In genomic region chr1:31374511-31375196, GRCh38 we compare ENCODE assay signal across 11 cellular contexts. TPM values are rescaled to one million over a fixed set of nuclear protein-coding genes. Genes with fewer than 3 reads are reported as not detected.
A peak's percentile ranks its signal among the peaks of the same experiment; 100 is the strongest.
DNase-seq lines count a peak whose midpoint lies in the region; ATAC-seq and TF ChIP-seq lines count a peak whose summit lies in the region.
"Had no signal": no experiment of that assay in that cellular context is flagged by ENCODE, and none has a peak within 500 bp of the region (broad histone marks: within the 10 kb centered on the region; RNA-seq: fewer than 3 reads in every experiment).

No MANE protein-coding gene starts in this region.

- no peak overlapping the region for H3K4ac ChIP-seq in IMR-90 (ENCODE audit: low read depth, low read length)

- peaks cover 7% of the 10 kb centered on the region for H3K9me1 ChIP-seq in IMR-90 (ENCODE audit: insufficient read depth, low read length)

- no peak overlapping the region for H2BK5ac ChIP-seq in IMR-90 (ENCODE audit: low read depth, low read length, poor library complexity, severe bottlenecking)

- H3K79me1 ChIP-seq in IMR-90 (ENCODE audit: low read depth in 1 of 2, low read length in 2 of 2) = no peaks in the 10 kb centered on the region

- no TSS peak for BruUV-seq in IMR-90 (replicated peaks; lab: Mats Ljungman, UMichigan)

- H3K36me3 ChIP-seq in IMR-90 (ENCODE audit: control insufficient read depth, insufficient read depth, low read length) (no peaks in the 10 kb centered on the region), body of pancreas (replicated peaks in 1 of 2; ENCODE audit: insufficient read depth in 1 of 2, low read depth in 2 of 2) (no peaks in the 10 kb centered on the region), stomach (no peaks in the 10 kb centered on the region)

- TF ChIP-seq EP300 in stomach (IDR thresholded peaks at IDR 0.05) = no peak

- no peak overlapping the region for H2BK20ac ChIP-seq in IMR-90 (ENCODE audit: low read depth, low read length)

- no peaks in the 10 kb centered on the region for H4K20me1 ChIP-seq in IMR-90 (ENCODE audit: insufficient read depth, low read length)

- DNase-seq in IMR-90 = peak; percentile 67
- DNase-seq in body of pancreas = peak; percentile 49 to 77 (median 60)
- peak; percentile 40 for DNase-seq in islet precursor cell
- DNase-seq in stomach = peak; percentile 61
- DNase-seq in dermis blood vessel endothelial cell = no peak
- no peak for DNase-seq in NCI-H2171 (lab: John Stamatoyannopoulos, UW)
- DNase-seq: naive B cell, NCI-H2029, SW 1271 had no signal

- H3K27ac ChIP-seq in IMR-90 (ENCODE audit: insufficient read depth, low read length) = no peak overlapping the region
- peak overlapping the region in 3 of 4 donors; percentile 74 to 76 (median 76) for H3K27ac ChIP-seq in body of pancreas
- peak overlapping the region in 4 of 5 donors; percentile 74 to 86 (median 80) for H3K27ac ChIP-seq in stomach

- H2AFZ ChIP-seq in IMR-90 (replicated peaks; ENCODE audit: low read length, poor library complexity) = no peak overlapping the region

- no peak overlapping the region for H4K8ac ChIP-seq in IMR-90 (ENCODE audit: low read depth in 2 of 2, low read length in 2 of 2)

- no peak overlapping the region for H3K9ac ChIP-seq in IMR-90 (ENCODE audit: low read depth, low read length)

- no peak overlapping the region for H4K91ac ChIP-seq in IMR-90 (ENCODE audit: insufficient read depth, low read depth, low read length)

- intact Hi-C loops in IMR-90 (cut with micrococcal nuclease) = no loop called here
- intact Hi-C loops in body of pancreas (cut with DNase I) = no loop called here
- intact Hi-C loops in stomach (cut with DNase I; ENCODE audit: low total_unique reads) = no loop called here

- 60% methylated on average over 1 of the region's 7 CpGs; no CpG with 5 or more reads in 1 of the 2 experiments for WGBS in IMR-90 (ENCODE audit: extremely low coverage in 2 of 2, insufficient read length in 1 of 2), 2 experiments
- WGBS in body of pancreas, 2 donors = 59 to 74% methylated on average over 4 to 7 of the region's 7 CpGs
- 71 to 88% (median 80%) methylated on average over 5 to 7 of the region's 7 CpGs for WGBS in stomach, 5 donors

- H2BK120ac ChIP-seq in IMR-90 (ENCODE audit: low read depth, low read length) = no peak overlapping the region

- H3K18ac ChIP-seq in IMR-90 (ENCODE audit: low read depth, low read length) = no peak overlapping the region

- dilution Hi-C loops in IMR-90 (cut with HindIII; ENCODE audit: low sequenced_read_pairs, unreplicated experiment) = no loop called here

- TF ChIP-seq POLR2A in IMR-90 (IDR thresholded peaks at IDR 0.05; ENCODE audit: low read depth, low read length) = no peak
- TF ChIP-seq POLR2A in body of pancreas (IDR thresholded peaks at IDR 0.05) = no peak
- TF ChIP-seq POLR2A in stomach (IDR thresholded peaks at IDR 0.05) = no peak

- in situ Hi-C loops in IMR-90 (cut with MboI; ENCODE audit: low sequenced_read_pairs) = no loop called here

- TF ChIP-seq RAD21 in IMR-90 (IDR thresholded peaks at IDR 0.05; ENCODE audit: low read length) = no peak

- peak overlapping the region; percentile 60 for H2AK9ac ChIP-seq in IMR-90 (replicated peaks; ENCODE audit: low read depth, low read length, poor library complexity)

- no peak overlapping the region for H3K14ac ChIP-seq in IMR-90 (replicated peaks; ENCODE audit: low read depth, low read length)

- POLR2A ChIA-PET in IMR-90 (lab: Charles Lee; ENCODE audit: unreplicated experiment) = interaction anchor here (0.6 kb wide), 1 partner anchor 162 kb away, joined by 4 read pairs; no protein-coding TSS in a partner anchor

- CTCF ChIA-PET in IMR-90 (lab: Yijun Ruan, JAX) = no interaction called here

- H3K4me1 ChIP-seq in IMR-90 (ENCODE audit: control insufficient read depth, insufficient read depth, low read length) = peaks cover 7% of the 10 kb centered on the region
- H3K4me1 ChIP-seq in body of pancreas = peaks cover 36% of the 10 kb centered on the region
- peaks cover 19 to 52% (median 34%) of the 10 kb centered on the region in 4 donors for H3K4me1 ChIP-seq in stomach

- no peak overlapping the region for H3K4me3 ChIP-seq in IMR-90 (ENCODE audit: insufficient read depth, low read depth, low read length)
- H3K4me3 ChIP-seq in body of pancreas = no peak overlapping the region
- no peak overlapping the region for H3K4me3 ChIP-seq in stomach

- ATAC-seq in IMR-90 (ENCODE audit: low read depth) = no peak
- ATAC-seq in body of pancreas = peak; percentile 58
- ATAC-seq in HG03457 (IDR thresholded peaks at IDR 0.05; ENCODE audit: unreplicated experiment) = no peak
- ATAC-seq in GM19035 (IDR thresholded peaks at IDR 0.05; ENCODE audit: unreplicated experiment) = no peak

- H2AK5ac ChIP-seq in IMR-90 (ENCODE audit: low read depth, low read length) = no peak overlapping the region; the same call in 1 of the 2 replicates

- H3K27me3 ChIP-seq in IMR-90 (ENCODE audit: control insufficient read depth, insufficient read depth, low read length) (no peaks in the 10 kb centered on the region), body of pancreas (no peaks in the 10 kb centered on the region), stomach (no peaks in the 10 kb centered on the region)

- H3K4me2 ChIP-seq in IMR-90 (ENCODE audit: low read depth, low read length) = no peak overlapping the region

- TF ChIP-seq CTCF in IMR-90 (conservative IDR thresholded peaks at IDR 0.05; ENCODE audit: low read depth, low read length) (no peak), body of pancreas (IDR thresholded peaks at IDR 0.05) (no peak), stomach (IDR thresholded peaks at IDR 0.05) (no peak)

- H4K5ac ChIP-seq in IMR-90 (ENCODE audit: low read depth, low read length) = no peak overlapping the region

- H2BK15ac ChIP-seq in IMR-90 (ENCODE audit: low read depth, low read length) = no peak overlapping the region

- H3K56ac ChIP-seq in IMR-90 (ENCODE audit: extremely low read depth, insufficient read depth, low read length) = no peak overlapping the region

- H3K9me3 ChIP-seq in IMR-90 (ENCODE audit: control insufficient read depth, insufficient read depth, low read length) = no peaks in the 10 kb centered on the region
- H3K9me3 ChIP-seq in body of pancreas = no peaks in the 10 kb centered on the region
- no peaks in the 10 kb centered on the region for H3K9me3 ChIP-seq in stomach

- H3K23ac ChIP-seq in IMR-90 (ENCODE audit: low read depth, low read length) = no peak overlapping the region

TF ChIP-seq in IMR-90, 13 proteins besides CTCF, POLR2A, EP300 and RAD21:
- TF ChIP-seq RFX5 (IDR thresholded peaks at IDR 0.05; ENCODE audit: low read depth, low read length) (no peak), BHLHE40 (IDR thresholded peaks at IDR 0.05; ENCODE audit: low read depth, low read length) (no peak), CHD1 (IDR thresholded peaks at IDR 0.05; ENCODE audit: low read depth, low read length) (no peak), MXI1 (IDR thresholded peaks at IDR 0.05; ENCODE audit: borderline replicate concordance, low read depth, low read length) (no peak), SMC3 (IDR thresholded peaks at IDR 0.05; ENCODE audit: low read depth, low read length) (no peak), MAZ (IDR thresholded peaks at IDR 0.05; ENCODE audit: borderline replicate concordance, low read depth, low read length) (no peak), CEBPB (IDR thresholded peaks at IDR 0.05; ENCODE audit: low read depth, low read length) (no peak)

RNA-seq across cellular contexts. Expression of gene FABP3, which starts 1.8 kb away (rescaled TPM):
- total RNA-seq in IMR-90 (2012; rRNA removed) = 4.8 and 5.6 TPM in 2 replicates
- polyA plus RNA-seq in IMR-90 (2012; rRNA removed) = 6.6 and 8.6 TPM in 2 replicates
- 4.2 and 4.5 TPM in 2 replicates for polyA plus RNA-seq in IMR-90 (2012; cell fraction: cytosol; rRNA removed)
- polyA plus RNA-seq in IMR-90 (2012; cell fraction: nucleus; rRNA removed; ENCODE audit: low replicate concordance) = 0.59 and 3.4 TPM in 2 replicates
- 1 to 10 TPM in 1 of 2 donors, not detected in 1; 1.0 TPM for total RNA-seq in body of pancreas
- total RNA-seq in stomach = 10 to 100 TPM in 3 of 5 donors, 1 to 10 TPM in 1, not detected in 1; 7.6 to 60.3 (median 15.6) TPM
- polyA plus RNA-seq in stomach = 10 to 100 TPM; 43.0 to 73.5 (median 64.4) TPM
- total RNA-seq in dermis blood vessel endothelial cell = 0.51 and 1.1 TPM in 2 replicates

RNA-seq across cellular contexts. Expression of gene SERINC2, which starts 38.4 kb away (rescaled TPM):
- total RNA-seq in IMR-90 (2012; rRNA removed) (2.0 and 3.1 TPM in 2 replicates), body of pancreas (10 to 100 TPM; 14.5 to 41.2 TPM), stomach (100 to 1,000 TPM in 1 of 5 donors, 10 to 100 TPM in 4; 12.3 to 114 (median 92.0) TPM), dermis blood vessel endothelial cell (4.8 and 12.9 TPM in 2 replicates)
- polyA plus RNA-seq in IMR-90 (2012; rRNA removed) (59.5 and 64.8 TPM in 2 replicates), stomach (10 to 100 TPM; 50.9 to 76.3 (median 55.6) TPM)
- 22.2 and 123 TPM in 2 replicates for polyA plus RNA-seq in IMR-90 (2012; cell fraction: cytosol; rRNA removed)
- 50.5 and 133 TPM in 2 replicates for polyA plus RNA-seq in IMR-90 (2012; cell fraction: nucleus; rRNA removed; ENCODE audit: low replicate concordance)

Comparison
In these comparisons a context has a peak if more than half of its experiments do, and no peak if none do; other contexts are left out.
1. DNase-seq: peak in IMR-90 (single experiment), body of pancreas (4 of 4), islet precursor cell (single experiment) and stomach (single experiment); none in dermis blood vessel endothelial cell (single experiment) and NCI-H2171 (single experiment).